ENCODE assay signal across 8 cellular contexts in the genomic region with DNA sequence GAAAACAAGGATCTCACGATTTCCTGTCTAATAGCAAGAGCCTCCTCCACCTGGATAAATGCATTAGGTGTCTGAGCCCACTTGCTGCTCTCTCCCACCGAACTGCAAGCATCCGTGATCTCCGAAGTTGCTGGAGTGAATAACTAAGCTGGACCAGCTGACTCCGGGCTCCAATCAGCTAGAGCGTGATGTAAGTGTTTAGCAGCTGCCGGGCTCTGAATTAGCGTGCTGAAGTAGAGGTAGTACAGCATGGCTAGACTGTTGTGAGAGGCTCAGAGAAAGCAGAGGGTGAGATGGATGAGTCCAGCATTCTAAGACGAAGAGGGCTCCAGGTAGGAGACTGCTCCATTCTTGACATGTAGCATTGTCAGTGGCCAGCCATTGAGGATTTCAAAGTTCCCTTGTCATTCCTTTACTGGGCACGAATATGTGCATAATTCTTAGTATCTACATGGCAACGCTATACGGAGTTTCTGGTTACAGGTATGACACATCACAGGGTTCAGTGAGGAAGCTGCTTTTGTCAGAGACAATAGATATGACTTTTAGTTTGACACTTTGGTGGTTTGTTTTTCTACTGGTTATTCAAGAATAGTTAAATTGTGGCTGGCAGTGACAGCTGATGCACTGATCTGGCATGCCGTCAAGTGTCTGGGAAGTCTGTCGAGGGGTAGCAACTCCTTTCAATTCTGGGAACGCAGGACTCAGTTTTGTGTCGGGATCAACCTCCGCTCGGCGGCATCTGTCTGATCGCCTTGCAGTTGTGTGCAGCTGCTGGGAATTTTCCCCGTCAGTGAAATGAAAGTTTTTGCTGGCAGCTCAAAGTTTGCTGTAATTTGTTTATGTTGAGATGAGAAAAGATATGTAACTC.
A peak's percentile ranks its signal among the peaks of the same experiment; 100 is the strongest.
DNase-seq lines count a peak whose midpoint lies in the region; ATAC-seq, FAIRE-seq and TF ChIP-seq lines count a peak whose summit lies in the region.

No MANE protein-coding gene starts in this region.

- H3K4me3 Mint-ChIP-seq in activated naive CD8-positive, alpha-beta T cell treated with anti-CD3 and anti-CD28 coated beads, Interleukin-2, amount 10 ng/mL, durations not matched to agents 7 days and 5 days, result peak overlapping the region; percentile 81

- intact Hi-C loops in head of caudate nucleus (cut with DNase I), result no loop called here
- intact Hi-C loops in transverse colon (cut with DNase I; ENCODE audit: low total_unique reads), result no loop called here

- peaks cover 9% of the 10 kb centered on the region for H3K36me3 Mint-ChIP-seq in activated naive CD8-positive, alpha-beta T cell treated with anti-CD3 and anti-CD28 coated beads, Interleukin-2, amount 10 ng/mL, durations not matched to agents 7 days and 5 days

- no peak for DNase-seq in GM12891 (ENCODE audit: insufficient read length, low spot score)
- DNase-seq in Peyer's patch, result peak; percentile 53 to 82 (median 67)
- peak; percentile 61 for DNase-seq in activated naive CD8-positive, alpha-beta T cell treated with anti-CD3 and anti-CD28 coated beads, Interleukin-2, amount 10 ng/mL, durations not matched to agents 7 days and 5 days
- peak; percentile 54 to 90 (median 78) for DNase-seq in head of caudate nucleus
- peak; percentile 65 for DNase-seq in transverse colon

- H3K27me3 Mint-ChIP-seq in activated naive CD8-positive, alpha-beta T cell treated with anti-CD3 and anti-CD28 coated beads, Interleukin-2, amount 10 ng/mL, durations not matched to agents 7 days and 5 days, result peaks cover 6% of the 10 kb centered on the region

- no peaks in the 10 kb centered on the region for H3K4me1 ChIP-seq in Peyer's patch
- H3K4me1 ChIP-seq in neutrophil (ENCODE audit: control insufficient read depth in 1 of 2, insufficient read depth in 1 of 2, low read depth in 1 of 2, low read length in 1 of 2), result peaks cover 10 to 18% of the 10 kb centered on the region in 2 experiments
- peaks cover 0 to 20% (median 5%) of the 10 kb centered on the region in 4 donors for H3K4me1 ChIP-seq in transverse colon

- no peaks in the 10 kb centered on the region for H3K9me3 ChIP-seq in Peyer's patch
- no peaks in the 10 kb centered on the region for H3K9me3 ChIP-seq in neutrophil
- H3K9me3 ChIP-seq in transverse colon, result no peaks in the 10 kb centered on the region

- FAIRE-seq in GM12891 (lab: Jason Lieb, UNC), result peak; percentile 33

- H3K4me1 Mint-ChIP-seq in activated naive CD8-positive, alpha-beta T cell treated with anti-CD3 and anti-CD28 coated beads, Interleukin-2, amount 10 ng/mL, durations not matched to agents 7 days and 5 days, result peaks cover 33% of the 10 kb centered on the region

- POLR2A ChIA-PET in activated naive CD8-positive, alpha-beta T cell treated with anti-CD3 and anti-CD28 coated beads, Interleukin-2, amount 10 ng/mL, durations not matched to agents 7 days and 5 days (lab: Charles Lee), result interaction anchor here (0.7 to 5.3 kb wide), 11 partner anchors 9 to 1266 kb away, joined by 3 to 53 read pairs (median 5); a partner anchor contains a TSS

- WGBS in transverse colon (ENCODE audit: low coverage in 1 of 2), 2 donors, result 0 to 2% methylated on average over 2 to 21 of the region's 21 CpGs

- in situ Hi-C loops in transverse colon (cut with MboI; ENCODE audit: low pct_ligation_motif_present in 1 of 4, low pct_unique_long_range_greater_than_20kb in 1 of 4, low sequenced_read_pairs in 3 of 4), result no loop called here

- H3K27ac Mint-ChIP-seq in activated naive CD8-positive, alpha-beta T cell treated with anti-CD3 and anti-CD28 coated beads, Interleukin-2, amount 10 ng/mL, durations not matched to agents 7 days and 5 days, result peak overlapping the region; percentile 89

- ATAC-seq in HG03139 (IDR thresholded peaks at IDR 0.05; ENCODE audit: unreplicated experiment) (peak; percentile 61), GM21717 (IDR thresholded peaks at IDR 0.05; ENCODE audit: unreplicated experiment) (no peak)
- ATAC-seq in activated naive CD8-positive, alpha-beta T cell treated with anti-CD3 and anti-CD28 coated beads, Interleukin-2, amount 10 ng/mL, durations not matched to agents 7 days and 5 days (ENCODE audit: low read depth), result peak; percentile 98

- H3K9me3 Mint-ChIP-seq in activated naive CD8-positive, alpha-beta T cell treated with anti-CD3 and anti-CD28 coated beads, Interleukin-2, amount 10 ng/mL, durations not matched to agents 7 days and 5 days, result peaks cover 2% of the 10 kb centered on the region

- H3K27me3 ChIP-seq in Peyer's patch (no peaks in the 10 kb centered on the region), neutrophil (peaks cover 53% of the 10 kb centered on the region), transverse colon (peaks cover 4% of the 10 kb centered on the region)

- no peak for TF ChIP-seq CTCF in Peyer's patch (IDR thresholded peaks at IDR 0.05)
- TF ChIP-seq CTCF in neutrophil (IDR thresholded peaks at IDR 0.05), result no peak
- TF ChIP-seq CTCF in transverse colon (IDR thresholded peaks at IDR 0.05), result no peak

- no peak for TF ChIP-seq EP300 in transverse colon (IDR thresholded peaks at IDR 0.05; ENCODE audit: low read depth)

- H3K36me3 ChIP-seq in Peyer's patch (no peaks in the 10 kb centered on the region), neutrophil (no peaks in the 10 kb centered on the region), transverse colon (no peaks in the 10 kb centered on the region)

- H3K4me3 ChIP-seq in Peyer's patch (peak overlapping the region; percentile 4 to 41 (median 28)), neutrophil (ENCODE audit: low read depth in 1 of 2, low read length in 1 of 2) (peak overlapping the region; percentile 47 to 58), transverse colon (peak overlapping the region; percentile 3 to 47 (median 24))

- TF ChIP-seq POLR2A in GM12891 (IDR thresholded peaks at IDR 0.05; ENCODE audit: low read depth, low read length), result no peak
- no peak for TF ChIP-seq POLR2A in Peyer's patch (IDR thresholded peaks at IDR 0.05)
- no peak for TF ChIP-seq POLR2A in transverse colon (IDR thresholded peaks at IDR 0.05)

- H3K27ac ChIP-seq in Peyer's patch (peak overlapping the region in 3 of 4 donors; percentile 7 to 51 (median 15)), neutrophil (peak overlapping the region; percentile 32), transverse colon (peak overlapping the region in 3 of 4 donors; percentile 27 to 52 (median 31))

TF ChIP-seq in GM12891, 5 proteins besides CTCF, POLR2A, EP300 and RAD21:
- TF ChIP-seq TAF1 (IDR thresholded peaks at IDR 0.05; ENCODE audit: low read depth, low read length), result no peak
- 0 out of 2 replicates have a peak, but pooled peaks have one; percentile 13 for TF ChIP-seq SPI1 (IDR thresholded peaks at IDR 0.05; ENCODE audit: low read depth, low read length)
- TF ChIP-seq POU2F2 (IDR thresholded peaks at IDR 0.05; ENCODE audit: low read depth, low read length), result no peak; the same call in 1 of the 2 replicates
- TF ChIP-seq PAX5 (IDR thresholded peaks at IDR 0.05; ENCODE audit: insufficient read depth, low read length, severe bottlenecking), result no peak
